ENCODE assay signal across 8 cellular contexts in genomic region chr17:44522883-44523671, GRCh38. TPM values are rescaled to one million over a fixed set of nuclear protein-coding genes. Genes with fewer than 3 reads are reported as not detected.
A peak's percentile ranks its signal among the peaks of the same experiment; 100 is the strongest.
DNase-seq lines count a peak whose midpoint lies in the region; ATAC-seq and TF ChIP-seq lines count a peak whose summit lies in the region.

No MANE protein-coding gene starts in this region.

- H3K9me3 ChIP-seq in GM23248 (ENCODE audit: low read depth) (no peaks in the 10 kb centered on the region), OCI-LY3 (ENCODE audit: insufficient read depth, low read length) (no peaks in the 10 kb centered on the region), spleen (peaks cover 0 to 9% (median 7%) of the 10 kb centered on the region in 8 donors)

- CTCF ChIA-PET in AG04449 (lab: Yijun Ruan, JAX): interaction anchor here (0.6 to 4.6 kb wide), 72 partner anchors 9 to 1101 kb away, joined by 3 to 114 read pairs (median 4); partner anchors contain the start of genes FAM171A2, FZD2 and GPATCH8

- ATAC-seq in activated T-helper 17 cell treated with anti-CD3 and anti-CD28 coated beads, Interleukin-2, amount 50 U/mL, for 72 hours (replicated peaks): peak; percentile 63
- ATAC-seq in Right ventricle myocardium inferior (peak; percentile 76), HG03460 (IDR thresholded peaks at IDR 0.05; ENCODE audit: unreplicated experiment) (no peak), HG03039 (IDR thresholded peaks at IDR 0.05; ENCODE audit: unreplicated experiment) (no peak)

- H3K27me3 ChIP-seq in GM23248 (replicated peaks; ENCODE audit: insufficient read depth): 0 out of 2 replicates have a peak, but pooled peaks cover 2% of the 10 kb centered on the region
- H3K27me3 ChIP-seq in OCI-LY3 (ENCODE audit: low read depth, low read length): no peaks in the 10 kb centered on the region
- H3K27me3 ChIP-seq in spleen (replicated peaks in 1 of 7): peaks cover 0 to 50% (median 4%) of the 10 kb centered on the region in 7 donors

- H3K27me3 Mint-ChIP-seq in activated T-helper 17 cell treated with anti-CD3 and anti-CD28 coated beads, Interleukin-2, amount 50 U/mL, for 72 hours: peaks cover 6% of the 10 kb centered on the region

- intact Hi-C loops in Right ventricle myocardium inferior (cut with DNase I) (loop anchor here (5.0 kb wide), 1 partner anchor 311 kb away; no protein-coding TSS in a partner anchor), spleen (cut with DNase I; ENCODE audit: low total_unique reads) (no loop called here)

- POLR2A ChIA-PET in AG04449 (lab: Yijun Ruan, JAX): interaction anchor here (0.5 kb wide), 1 partner anchor 299 kb away, joined by 3 read pairs; no protein-coding TSS in a partner anchor

- no peaks in the 10 kb centered on the region for H3K4me1 Mint-ChIP-seq in activated T-helper 17 cell treated with anti-CD3 and anti-CD28 coated beads, Interleukin-2, amount 50 U/mL, for 72 hours

- H4K20me1 ChIP-seq in GM23248 (ENCODE audit: insufficient read depth) (no peaks in the 10 kb centered on the region), OCI-LY3 (ENCODE audit: insufficient read depth, low read length) (no peaks in the 10 kb centered on the region)

- H3K4me3 ChIP-seq in AG04449 (ENCODE audit: low read depth, low read length) (no peak overlapping the region), GM23248 (no peak overlapping the region), OCI-LY3 (ENCODE audit: low read length) (peak overlapping the region; percentile 58), spleen (no peak overlapping the region)

- H3K4me1 ChIP-seq in GM23248 (ENCODE audit: insufficient read depth) (peaks cover 3% of the 10 kb centered on the region; the same call in 1 of the 2 replicates), OCI-LY3 (ENCODE audit: low read length) (peaks cover 8% of the 10 kb centered on the region), spleen (no peaks in the 10 kb centered on the region)

- H3K27ac ChIP-seq in GM23248: no peak overlapping the region
- no peak overlapping the region for H3K27ac ChIP-seq in OCI-LY3 (ENCODE audit: low read length)
- no peak overlapping the region for H3K27ac ChIP-seq in spleen

- H2AFZ ChIP-seq in GM23248 (peak overlapping the region; percentile 96), OCI-LY3 (ENCODE audit: low read depth, low read length) (peak overlapping the region; percentile 100)

- TF ChIP-seq CTCF in AG04449 (IDR thresholded peaks at IDR 0.05; ENCODE audit: insufficient read depth, low read length, missing control alignments) (peak; percentile 75), OCI-LY3 (IDR thresholded peaks at IDR 0.05; ENCODE audit: low read depth, low read length) (peak; percentile 82), spleen (IDR thresholded peaks at IDR 0.05 in 8 of 11, conservative IDR thresholded peaks at IDR 0.05 in 3 of 11) (peak in 9 of 11 experiments; percentile 16 to 65 (median 35))

- in situ Hi-C loops in GM23248 (cut with MboI): no loop called here

- WGBS in GM23248 (ENCODE audit: low coverage in 1 of 2, low lambda C conversion rate in 2 of 2, missing lambda C conversion rate in 2 of 2), 2 experiments: 46 to 50% methylated on average over 14 of the region's 14 CpGs
- 52 to 57% (median 55%) methylated on average over 12 to 14 of the region's 14 CpGs for WGBS in spleen, 5 donors

- no peaks in the 10 kb centered on the region for H3K79me2 ChIP-seq in GM23248 (ENCODE audit: insufficient read depth)
- no peaks in the 10 kb centered on the region for H3K79me2 ChIP-seq in OCI-LY3 (ENCODE audit: low read length)

- peak overlapping the region; percentile 20 for H3K4me2 ChIP-seq in GM23248 (ENCODE audit: unreplicated experiment)
- peak overlapping the region; percentile 66 for H3K4me2 ChIP-seq in OCI-LY3 (ENCODE audit: low read length)

- H3K9me3 Mint-ChIP-seq in activated T-helper 17 cell treated with anti-CD3 and anti-CD28 coated beads, Interleukin-2, amount 50 U/mL, for 72 hours: no peaks in the 10 kb centered on the region

- H3K36me3 Mint-ChIP-seq in activated T-helper 17 cell treated with anti-CD3 and anti-CD28 coated beads, Interleukin-2, amount 50 U/mL, for 72 hours (ENCODE audit: low read depth): no peaks in the 10 kb centered on the region

- no peak for TF ChIP-seq POLR2A in spleen (IDR thresholded peaks at IDR 0.05)

- no peaks in the 10 kb centered on the region for H3F3A ChIP-seq in GM23248 (ENCODE audit: insufficient read depth)

- H3K4me3 Mint-ChIP-seq in activated T-helper 17 cell treated with anti-CD3 and anti-CD28 coated beads, Interleukin-2, amount 50 U/mL, for 72 hours: no peak overlapping the region

- no peak overlapping the region for H3K9ac ChIP-seq in GM23248
- peak overlapping the region; percentile 45; the same call in 1 of the 2 replicates for H3K9ac ChIP-seq in OCI-LY3 (ENCODE audit: low read length)

- no peak overlapping the region for H3K27ac Mint-ChIP-seq in activated T-helper 17 cell treated with anti-CD3 and anti-CD28 coated beads, Interleukin-2, amount 50 U/mL, for 72 hours

- no peaks in the 10 kb centered on the region for H3K9me2 ChIP-seq in GM23248 (ENCODE audit: insufficient read depth)

- H3K36me3 ChIP-seq in GM23248 (ENCODE audit: low read depth) (no peaks in the 10 kb centered on the region), OCI-LY3 (replicated peaks; ENCODE audit: low read depth, low read length) (no peaks in the 10 kb centered on the region), spleen (no peaks in the 10 kb centered on the region)

- DNase-seq in AG04449 (ENCODE audit: low read depth, low spot score) (no peak), GM23248 (peak; percentile 86), Right ventricle myocardium inferior (ENCODE audit: missing footprints) (peak; percentile 75), spleen (peak; percentile 83)

RNA-seq across cellular contexts. Expression of gene GPATCH8, which starts 19.9 kb away (rescaled TPM):
- total RNA-seq in GM23248 (2014; rRNA removed; shearing (Covaris generic)): 18.0 and 24.7 TPM in 2 replicates
- polyA plus RNA-seq in GM23248 (2016; fragmentation: Nextera tagmentation; extraction: Ambion mirVana) (28.4 and 29.4 TPM in 2 replicates), spleen (1 to 10 TPM; 4.8 to 9.1 (median 5.3) TPM)
- total RNA-seq in activated T-helper 17 cell treated with anti-CD3 and anti-CD28 coated beads, Interleukin-2, amount 50 U/mL, for 72 hours: 10 to 100 TPM; 40.3 to 43.7 TPM
- total RNA-seq in Right ventricle myocardium inferior (15.3 TPM), spleen (10 to 100 TPM; 48.4 to 66.3 (median 60.5) TPM)

RNA-seq across cellular contexts. Expression of gene FZD2, which starts 34.2 kb away (rescaled TPM):
- 13.4 and 21.4 TPM in 2 replicates for total RNA-seq in GM23248 (2014; rRNA removed; shearing (Covaris generic))
- polyA plus RNA-seq in GM23248 (2016; fragmentation: Nextera tagmentation; extraction: Ambion mirVana) (6.3 and 7.1 TPM in 2 replicates), spleen (1 to 10 TPM; 2.0 to 3.8 (median 2.2) TPM)
- not detected for total RNA-seq in activated T-helper 17 cell treated with anti-CD3 and anti-CD28 coated beads, Interleukin-2, amount 50 U/mL, for 72 hours
- total RNA-seq in Right ventricle myocardium inferior (3.4 TPM), spleen (1 to 10 TPM; 1.2 to 6.0 (median 3.1) TPM)

Comparison
In these comparisons a context has a peak if more than half of its experiments do, and no peak if none do; other contexts are left out.
1. ATAC-seq: peak in activated T-helper 17 cell treated with anti-CD3 and anti-CD28 coated beads, Interleukin-2, amount 50 U/mL, for 72 hours (single experiment) and Right ventricle myocardium inferior (single experiment); none in HG03460 (single experiment) and HG03039 (single experiment).
2. Peak in every context shown above with its lines, with median percentiles within 50 percentile points of each other: CTCF ChIP-seq.